Comparison of ENCODE assay signal across 15 cellular contexts in the genomic region with DNA sequence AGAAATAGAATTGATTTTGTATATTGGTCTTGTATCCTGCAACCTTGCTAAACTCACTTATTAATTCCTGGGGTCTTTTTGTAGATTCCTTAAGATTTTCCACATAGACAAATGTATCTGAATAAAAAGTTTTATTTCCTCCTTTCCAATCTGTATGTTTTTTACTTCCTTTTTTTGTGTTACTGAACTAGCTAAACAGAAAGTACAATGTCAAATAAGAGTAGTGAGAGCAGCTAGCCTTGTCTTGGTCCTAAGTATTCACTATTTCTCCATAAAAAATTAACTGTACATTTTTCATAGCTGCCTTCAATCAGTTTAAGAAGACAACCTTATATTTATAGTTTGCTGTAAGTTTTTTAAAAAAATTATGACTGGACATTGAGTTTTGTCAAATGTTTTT.
"Had no signal": no experiment of that assay in that cellular context is flagged by ENCODE, and none has a peak within 500 bp of the region (broad histone marks: within the 10 kb centered on the region; RNA-seq: fewer than 3 reads in every experiment).

No MANE protein-coding gene starts in this region.

- H3K36me3 ChIP-seq: gastrocnemius medialis, spleen, thoracic aorta, upper lobe of left lung had no signal

- H3K27me3 ChIP-seq: gastrocnemius medialis, spleen, upper lobe of left lung had no signal

- H3K9me3 ChIP-seq: gastrocnemius medialis, upper lobe of left lung had no signal

- H3K27ac ChIP-seq: gastrocnemius medialis, spleen, thoracic aorta, upper lobe of left lung, VCaP had no signal

- H3K4me1 ChIP-seq: gastrocnemius medialis, upper lobe of left lung had no signal

- H3K4me3 ChIP-seq: gastrocnemius medialis, lung, spleen, thoracic aorta, upper lobe of left lung had no signal

- DNase-seq: activated CD4-positive, alpha-beta T cell treated with anti-CD3 and anti-CD28 coated beads for 1 hour; activated gamma-delta T cell treated with Interleukin-2 at 50 U/mL for 16 hours; activated T-cell treated with anti-CD3 and anti-CD28 coated beads for 4 hours; effector CD8-positive, alpha-beta T cell; gastrocnemius medialis; head of caudate nucleus; midbrain; occipital lobe; posterior cingulate gyrus; spleen; stimulated activated CD4-positive, alpha-beta T cell treated with anti-CD3 and anti-CD28 coated beads, Interleukin-4, amount 100 ng/mL, for 4 hours; upper lobe of left lung had no signal
